Comparison of ENCODE assay signal across 9 cellular contexts in the genomic region with DNA sequence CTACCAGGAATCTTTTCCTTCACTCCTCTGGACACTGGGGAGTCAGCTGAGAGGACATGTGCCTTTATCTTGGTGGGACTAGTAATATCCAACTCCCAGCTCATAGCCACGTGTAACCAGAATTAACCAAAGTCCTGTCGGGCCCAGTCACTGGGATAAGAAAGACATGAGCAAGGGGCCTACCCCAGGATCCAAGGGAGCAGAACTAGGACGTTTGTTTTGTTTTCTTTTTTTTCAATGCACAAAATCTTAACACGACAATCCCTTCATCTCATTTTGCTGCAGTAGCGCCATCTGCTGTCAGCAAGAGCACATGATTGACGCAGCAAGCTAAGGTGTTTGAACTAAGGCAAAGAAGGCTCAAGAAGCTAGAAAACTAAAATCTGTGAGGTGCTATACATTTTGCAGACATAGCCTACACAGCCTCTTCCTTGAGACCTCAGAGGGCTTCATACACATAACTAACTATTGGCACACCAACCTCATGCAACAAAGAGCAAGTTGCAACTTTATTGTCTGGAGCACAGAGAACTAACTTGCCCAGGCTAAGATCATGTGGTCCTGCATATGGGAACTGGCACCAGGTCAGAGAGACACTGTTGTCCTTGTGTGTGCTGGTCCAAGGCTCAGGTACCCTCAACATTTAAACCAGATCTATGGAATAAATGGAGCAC. TPM values are rescaled to one million over a fixed set of nuclear protein-coding genes. Genes with fewer than 3 reads are reported as not detected.
DNase-seq lines count a peak whose midpoint lies in the region; ATAC-seq and TF ChIP-seq lines count a peak whose summit lies in the region.
"Had no signal": no experiment of that assay in that cellular context is flagged by ENCODE, and none has a peak within 500 bp of the region (broad histone marks: within the 10 kb centered on the region; RNA-seq: fewer than 3 reads in every experiment).

No MANE protein-coding gene starts in this region.

- ATAC-seq in RWPE2 (ENCODE audit: low read depth) (peak; percentile 61), GM21515 (IDR thresholded peaks at IDR 0.05; ENCODE audit: unreplicated experiment) (no peak)

- H3K27me3 ChIP-seq in RWPE2 (ENCODE audit: insufficient read depth, poor library complexity, severe bottlenecking), result no peaks in the 10 kb centered on the region
- H3K27me3 ChIP-seq in osteoblast (ENCODE audit: insufficient read depth, low read length), result no peaks in the 10 kb centered on the region
- no peaks in the 10 kb centered on the region for H3K27me3 ChIP-seq in tibial artery

- H3K27ac ChIP-seq in RWPE2 (ENCODE audit: poor library complexity, severe bottlenecking), result no peak overlapping the region
- peak overlapping the region; percentile 54 for H3K27ac ChIP-seq in osteoblast (ENCODE audit: low read depth, low read length)
- H3K27ac ChIP-seq in tibial artery, result peak overlapping the region; percentile 39 to 56

- no peaks in the 10 kb centered on the region for H3K4me1 ChIP-seq in RWPE2 (ENCODE audit: insufficient read depth, poor library complexity, severe bottlenecking)
- peaks cover 23% of the 10 kb centered on the region for H3K4me1 ChIP-seq in osteoblast (ENCODE audit: insufficient read depth, low read length)
- peaks cover 0 to 58% (median 26%) of the 10 kb centered on the region in 4 donors for H3K4me1 ChIP-seq in tibial artery

- H3K36me3 ChIP-seq in RWPE2 (ENCODE audit: low read depth) (peaks cover 34% of the 10 kb centered on the region), osteoblast (ENCODE audit: insufficient read depth, low read length) (peaks cover 34% of the 10 kb centered on the region), tibial artery (peaks cover 21 to 51% (median 42%) of the 10 kb centered on the region in 3 donors)

- no peak overlapping the region for H2AFZ ChIP-seq in osteoblast (ENCODE audit: low read length)

- DNase-seq in COLO668 (lab: John Stamatoyannopoulos, UW; ENCODE audit: unreplicated experiment) (peak; percentile 54), HS-5 (ENCODE audit: low read depth) (peak; percentile 16), RWPE2 (ENCODE audit: low spot score) (no peak), fibroblast of the conjunctiva (ENCODE audit: low read depth) (peak; percentile 75), osteoblast (ENCODE audit: insufficient read length, low spot score, missing footprints) (peak; percentile 66), tibial artery (peak; percentile 44 to 79)
- peak; percentile 28 for DNase-seq in activated effector memory CD4-positive, alpha-beta T cell treated with Interleukin-2 at 50 U/mL for 16 hours

- H3K9me3 ChIP-seq in RWPE2 (ENCODE audit: severe bottlenecking) (no peaks in the 10 kb centered on the region), osteoblast (ENCODE audit: low read depth, low read length) (no peaks in the 10 kb centered on the region), tibial artery (no peaks in the 10 kb centered on the region)

- intact Hi-C loops in tibial artery (cut with DNase I; ENCODE audit: low total_unique reads), result loop anchor here (5.0 kb wide), 2 partner anchors 120 to 285 kb away; no protein-coding TSS in a partner anchor

- H3K4me3 ChIP-seq in RWPE2 (ENCODE audit: severe bottlenecking) (no peak overlapping the region), osteoblast (ENCODE audit: insufficient read depth, low read length) (no peak overlapping the region), tibial artery (no peak overlapping the region)

- TF ChIP-seq CTCF in RWPE2 (IDR thresholded peaks at IDR 0.05; ENCODE audit: poor library complexity, severe bottlenecking) (peak; percentile 99), osteoblast (IDR thresholded peaks at IDR 0.05; ENCODE audit: extremely low read depth, low read depth, low read length) (peak; percentile 94), tibial artery (IDR thresholded peaks at IDR 0.05) (peak; percentile 77 to 93)

- H4K20me1 ChIP-seq in osteoblast (ENCODE audit: insufficient read depth, low read length), result peaks cover 5% of the 10 kb centered on the region

- no peaks in the 10 kb centered on the region for H3K79me2 ChIP-seq in osteoblast (ENCODE audit: insufficient read depth, low read length)

- H3K4me2 ChIP-seq in osteoblast (ENCODE audit: insufficient read depth, low read length), result no peak overlapping the region

RNA-seq across cellular contexts. Expression of a gene that starts 43.6 kb away (rescaled TPM):
- under 0.01 TPM in 2 replicates for total RNA-seq in osteoblast
- total RNA-seq: T-helper 1 cell treated with Interleukin-12 subunit alpha and Interleukin-12 subunit beta and Interleukin-4 antibody, amounts not matched to agents 30 ng/mL and 1 ng/mL, for 36 hours had no signal
